Comparison of ENCODE assay signal across 9 cellular contexts in the genomic region with DNA sequence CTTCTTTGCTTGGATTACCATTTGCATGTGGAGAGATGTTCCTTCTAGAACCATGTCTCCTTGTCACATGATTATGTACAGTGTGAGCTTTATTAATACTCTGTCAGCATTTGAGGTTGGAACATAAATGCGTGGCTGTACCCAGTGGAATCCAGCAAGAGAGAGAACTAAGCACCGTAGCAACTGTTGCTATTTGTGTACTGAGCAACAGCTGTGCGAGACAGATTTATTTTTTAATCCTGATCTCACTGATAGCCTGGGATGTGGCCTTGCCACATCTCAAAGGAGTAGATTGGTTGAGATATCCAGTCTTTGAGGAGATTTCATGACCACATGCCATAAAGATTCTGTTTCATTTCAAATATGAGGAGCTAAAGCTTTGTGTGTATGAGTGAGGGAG. TPM values are rescaled to one million over a fixed set of nuclear protein-coding genes. Genes with fewer than 3 reads are reported as not detected.
DNase-seq lines count a peak whose midpoint lies in the region; ATAC-seq and TF ChIP-seq lines count a peak whose summit lies in the region.
"Had no signal": no experiment of that assay in that cellular context is flagged by ENCODE, and none has a peak within 500 bp of the region (broad histone marks: within the 10 kb centered on the region; RNA-seq: fewer than 3 reads in every experiment).

No MANE protein-coding gene starts in this region.

- H3K27me3 ChIP-seq in PC-3 (ENCODE audit: low read length) (no peaks in the 10 kb centered on the region), parathyroid adenoma (ENCODE audit: control insufficient read depth, insufficient read depth, low read length) (no peaks in the 10 kb centered on the region)

- H3K4me3 ChIP-seq in PC-3 (ENCODE audit: low read length) (no peak overlapping the region), fibroblast of mammary gland (ENCODE audit: control insufficient read depth, low read depth, low read length) (no peak overlapping the region), parathyroid adenoma (ENCODE audit: low read depth, low read length) (peak overlapping the region; percentile 15)

- no peak overlapping the region for H3K27ac ChIP-seq in PC-3 (ENCODE audit: low read length)
- H3K27ac ChIP-seq in parathyroid adenoma: peak overlapping the region; percentile 11

- intact Hi-C loops in PC-3 (cut with micrococcal nuclease): loop anchor here (5.0 kb wide), 1 partner anchor 41 kb away; a partner anchor contains a TSS
- intact Hi-C loops in posterior cingulate gyrus (cut with DNase I): no loop called here

- no peaks in the 10 kb centered on the region for H3K9me3 ChIP-seq in PC-3 (ENCODE audit: low read length)
- no peaks in the 10 kb centered on the region for H3K9me3 ChIP-seq in parathyroid adenoma (ENCODE audit: control insufficient read depth, low read length)

- no TSS peak for BruUV-seq in PC-3 (replicated peaks; lab: Mats Ljungman, UMichigan)

- no peaks in the 10 kb centered on the region for H3K9me2 ChIP-seq in PC-3 (replicated peaks; ENCODE audit: low read length)

- H3K4me1 ChIP-seq in PC-3 (ENCODE audit: insufficient read depth, low read length): peaks cover 19% of the 10 kb centered on the region
- H3K4me1 ChIP-seq in parathyroid adenoma: no peaks in the 10 kb centered on the region

- CTCF ChIA-PET in PC-3 (lab: Charles Lee): no interaction called here

- TF ChIP-seq CTCF in PC-3 (conservative IDR thresholded peaks at IDR 0.05; ENCODE audit: low read depth, low read length): no peak
- no peak for TF ChIP-seq CTCF in fibroblast of mammary gland (conservative IDR thresholded peaks at IDR 0.05; ENCODE audit: control insufficient read depth, insufficient read depth, low read depth, low read length)
- no peak for TF ChIP-seq CTCF in parathyroid adenoma (IDR thresholded peaks at IDR 0.05)

- peak; percentile 93 for DNase-seq in EH (ENCODE audit: low read depth)
- peak; percentile 2 for DNase-seq in PC-3
- DNase-seq in fibroblast of mammary gland (ENCODE audit: low read depth): peak; percentile 81
- no peak for DNase-seq in posterior cingulate gyrus
- no peak for DNase-seq in NCI-H146 (lab: John Stamatoyannopoulos, UW)
- no peak for DNase-seq in 8988T
- DNase-seq in iPS-NIHi11 (ENCODE audit: low spot score): no peak

- H3F3A ChIP-seq in PC-3 (ENCODE audit: low read length, unreplicated experiment): no peaks in the 10 kb centered on the region

- peaks cover 7% of the 10 kb centered on the region; the same call in 1 of the 2 replicates for H4K20me1 ChIP-seq in PC-3 (ENCODE audit: low read length)

- peak; percentile 7; the same call in 1 of the 2 replicates for ATAC-seq in PC-3
- ATAC-seq: HCT116 had no signal

- H3K79me2 ChIP-seq in PC-3 (ENCODE audit: low read length): peaks cover 67% of the 10 kb centered on the region
- peaks cover 14% of the 10 kb centered on the region for H3K79me2 ChIP-seq in parathyroid adenoma

- no peak overlapping the region for H2AFZ ChIP-seq in PC-3 (ENCODE audit: low read length)
- no peak overlapping the region for H2AFZ ChIP-seq in parathyroid adenoma

- H3K36me3 ChIP-seq in PC-3 (ENCODE audit: low read depth, low read length): peaks cover 8% of the 10 kb centered on the region
- no peaks in the 10 kb centered on the region for H3K36me3 ChIP-seq in parathyroid adenoma (ENCODE audit: control insufficient read depth, insufficient read depth, low read length)

- H3K9ac ChIP-seq in PC-3 (ENCODE audit: low read length) (no peak overlapping the region), parathyroid adenoma (no peak overlapping the region)

- H3K4me2 ChIP-seq in PC-3 (ENCODE audit: low read length) (no peak overlapping the region), parathyroid adenoma (ENCODE audit: low read length) (peak overlapping the region; percentile 29)

- POLR2A ChIA-PET in PC-3 (lab: Charles Lee; ENCODE audit: unreplicated experiment): no interaction called here

RNA-seq across cellular contexts. Expression of a gene that starts 43.4 kb away (rescaled TPM):
- 21.4 and 24.2 TPM in 2 replicates for total RNA-seq in PC-3 (2014; rRNA removed)

Comparison
In these comparisons a context has a peak if more than half of its experiments do, and no peak if none do; other contexts are left out.
1. DNase-seq: peak in EH (single experiment), PC-3 (single experiment) and fibroblast of mammary gland (single experiment); none in posterior cingulate gyrus (0 of 10), NCI-H146 (single experiment), 8988T (single experiment) and iPS-NIHi11 (single experiment).